Comparison of ENCODE assay signal across 8 cellular contexts in the genomic region with DNA sequence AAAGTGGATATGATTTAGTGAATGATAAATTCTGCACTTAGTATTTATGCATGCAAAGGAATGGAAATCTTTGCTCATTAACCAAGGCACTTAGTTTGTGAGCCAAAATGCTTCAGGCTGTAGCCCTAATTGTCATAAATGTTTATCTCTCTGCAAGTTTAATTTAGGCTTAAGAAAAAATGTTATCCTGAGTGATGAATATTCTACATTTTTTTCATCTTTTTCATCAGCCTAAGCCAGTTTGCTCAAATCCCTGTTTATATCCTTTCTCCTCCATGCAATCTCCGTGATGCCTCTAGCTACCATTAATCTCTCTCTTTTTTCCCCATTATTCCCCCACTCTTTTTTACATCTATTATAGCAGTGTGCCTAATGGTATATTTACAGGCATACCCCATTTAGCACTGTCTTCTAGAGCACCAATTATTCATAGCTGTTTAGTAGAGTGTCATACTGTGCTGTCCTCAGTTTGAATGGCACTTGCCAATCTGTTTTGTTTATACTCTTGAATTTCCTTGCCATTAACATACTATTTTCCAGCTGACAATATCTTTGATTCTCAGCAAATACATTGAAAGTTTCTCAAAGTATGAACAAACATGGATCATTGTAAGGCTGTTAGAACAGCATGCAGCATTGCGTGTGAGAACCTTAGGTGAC.
"Had no signal": no experiment of that assay in that cellular context is flagged by ENCODE, and none has a peak within 500 bp of the region (broad histone marks: within the 10 kb centered on the region; RNA-seq: fewer than 3 reads in every experiment).

No MANE protein-coding gene starts in this region.

- H3K4me3 ChIP-seq: GM23248, K562 had no signal

- H3K27ac ChIP-seq: GM23248, HL-60 had no signal

- H3K9ac ChIP-seq: GM23248 had no signal

- H3K9me3 Mint-ChIP-seq: H9 had no signal

- H2AFZ ChIP-seq: GM23248 had no signal

- H3K27ac Mint-ChIP-seq: H9 had no signal

- H3K4me3 Mint-ChIP-seq: H9 had no signal

- FAIRE-seq: H54, HepG2, K562 had no signal

- DNase-seq: GM23248, GOT3, H9, HCEC 1CT had no signal

- ATAC-seq: HepG2, K562 had no signal
